Comparison of ENCODE assay signal across 16 cellular contexts in the genomic region with DNA sequence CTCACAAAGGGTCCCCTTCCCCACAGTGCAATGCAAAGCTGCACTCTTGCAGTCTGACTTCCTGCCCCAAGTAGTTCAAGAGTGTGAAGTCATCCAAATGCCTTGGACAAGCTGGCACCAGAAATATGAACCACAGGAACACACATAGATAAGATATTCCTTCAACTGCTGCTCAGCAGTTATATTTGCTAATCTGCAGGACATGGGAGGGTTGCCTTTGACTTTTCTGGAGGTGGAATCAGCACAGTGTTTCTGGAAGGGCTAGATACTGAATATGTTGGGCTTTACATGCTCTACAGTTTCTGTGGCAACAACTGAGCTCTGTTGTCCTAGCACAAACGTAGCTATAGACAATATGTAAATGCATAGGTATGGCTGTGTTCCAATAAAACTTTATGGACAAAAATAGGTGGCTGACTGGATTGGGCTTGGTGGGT.
A peak's percentile ranks its signal among the peaks of the same experiment; 100 is the strongest.
DNase-seq lines count a peak whose midpoint lies in the region; FAIRE-seq and TF ChIP-seq lines count a peak whose summit lies in the region.
"Had no signal": no experiment of that assay in that cellular context is flagged by ENCODE, and none has a peak within 500 bp of the region (broad histone marks: within the 10 kb centered on the region; RNA-seq: fewer than 3 reads in every experiment).

No MANE protein-coding gene starts in this region.

- peak; percentile 57 for FAIRE-seq in H54 (lab: Jason Lieb, UNC)
- FAIRE-seq: frontal cortex, H1, small intestine had no signal

- TF ChIP-seq CTCF in retinal pigment epithelial cell (conservative IDR thresholded peaks at IDR 0.05; ENCODE audit: low read depth, low read length): no peak
- no peak for TF ChIP-seq CTCF in GM10266 (IDR thresholded peaks at IDR 0.05; ENCODE audit: control insufficient read depth, insufficient read depth, low read depth, missing control alignments)

- H3K4me3 ChIP-seq in retinal pigment epithelial cell (ENCODE audit: low read length): no peak overlapping the region
- H3K4me3 ChIP-seq: transverse colon had no signal

- DNase-seq in H54 (ENCODE audit: insufficient read length, low spot score) (peak; percentile 43), NCI-H69 (lab: John Stamatoyannopoulos, UW) (peak; percentile 20), dermis blood vessel endothelial cell (peak; percentile 41), retinal pigment epithelial cell (ENCODE audit: low read depth) (peak; percentile 90), GM10266 (ENCODE audit: extremely low spot score) (no peak), NCI-H2107 treated with DMSO at 0.1 percent for 48 hours (lab: John Stamatoyannopoulos, UW; ENCODE audit: unreplicated experiment) (no peak)
- no peak for DNase-seq in activated CD4-positive, alpha-beta T cell treated with anti-CD3 and anti-CD28 coated beads, Interleukin-2, amount 50 U/mL, for 4 hours
- DNase-seq: activated CD4-positive, alpha-beta memory T cell treated with anti-CD3 and anti-CD28 coated beads, Interleukin-2, amount 10 ng/mL, durations not matched to agents 7 days and 5 days; Calu3; islet precursor cell; NCI-H1417 treated with DMSO at 0.1 percent for 48 hours; small intestine; SW 1271; transverse colon had no signal

- no peak for TF ChIP-seq POLR2A in H54 (IDR thresholded peaks at IDR 0.05; ENCODE audit: low read depth, low read length)

Comparison
In these comparisons a context has a peak if more than half of its experiments do, and no peak if none do; other contexts are left out.
1. DNase-seq: peak in H54 (single experiment), NCI-H69 (single experiment), dermis blood vessel endothelial cell (single experiment) and retinal pigment epithelial cell (single experiment); none in activated CD4-positive, alpha-beta T cell treated with anti-CD3 and anti-CD28 coated beads, Interleukin-2, amount 50 U/mL, for 4 hours (0 of 2), GM10266 (single experiment) and NCI-H2107 treated with DMSO at 0.1 percent for 48 hours (single experiment).